In the genomic region with DNA sequence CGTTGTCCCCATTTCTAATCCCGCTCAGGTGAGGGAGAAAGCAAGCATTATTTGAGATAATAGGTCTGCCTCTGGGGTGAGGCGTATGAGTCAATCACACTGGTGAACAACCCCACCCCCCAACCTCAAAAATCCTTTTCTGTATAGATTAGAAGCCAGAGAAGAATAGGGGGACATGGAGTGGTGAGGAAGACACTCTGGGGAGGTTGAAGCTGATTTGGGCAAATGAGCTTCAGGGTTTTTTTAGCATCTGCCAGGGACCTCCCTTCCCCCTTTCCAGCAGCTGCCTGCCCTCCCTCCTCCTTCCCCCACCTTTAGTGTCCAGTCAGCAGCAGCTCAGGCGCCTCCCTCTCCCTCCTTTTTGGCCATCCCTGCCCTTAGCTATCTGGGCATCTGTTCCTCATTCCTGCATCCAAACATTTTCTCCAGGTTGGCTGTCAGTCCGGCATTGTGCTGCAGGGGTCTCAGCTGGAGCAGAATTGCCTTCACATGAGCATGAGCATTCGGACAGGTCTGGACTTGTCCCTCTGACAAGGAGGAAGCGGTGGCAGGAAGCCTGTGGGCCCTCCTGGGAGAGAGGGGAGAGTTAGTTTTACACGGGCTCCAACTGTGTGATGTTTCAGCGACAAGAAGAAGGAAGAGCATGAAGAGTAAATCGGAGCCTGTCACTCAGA, we compare ENCODE assay signal across 8 cellular contexts. TPM values are rescaled to one million over a fixed set of nuclear protein-coding genes. Genes with fewer than 3 reads are reported as not detected.
DNase-seq lines count a peak whose midpoint lies in the region; ATAC-seq and TF ChIP-seq lines count a peak whose summit lies in the region.

No MANE protein-coding gene starts in this region.

- H3K27me3 ChIP-seq in brain microvascular endothelial cell (replicated peaks) (no peaks in the 10 kb centered on the region), kidney epithelial cell (ENCODE audit: control insufficient read depth, insufficient read depth, low read length) (no peaks in the 10 kb centered on the region)

- ATAC-seq in HG02571 (IDR thresholded peaks at IDR 0.05; ENCODE audit: unreplicated experiment) = peak; percentile 55

- TF ChIP-seq CTCF in GM12865 (IDR thresholded peaks at IDR 0.05; ENCODE audit: insufficient read depth, low read depth, low read length, missing control alignments) (no peak), brain microvascular endothelial cell (IDR thresholded peaks at IDR 0.05; ENCODE audit: low read depth, low read length, missing control alignments) (peak; percentile 29), kidney epithelial cell (IDR thresholded peaks at IDR 0.05; ENCODE audit: insufficient read depth, low read length, poor library complexity, severe bottlenecking) (no peak)

- in situ Hi-C loops in brain microvascular endothelial cell (cut with HindIII; ENCODE audit: low pct_ligation_motif_present, low sequenced_read_pairs) = no loop called here

- peak; percentile 84 for DNase-seq in GM12865 (ENCODE audit: low read depth)
- DNase-seq in NCI-H226 = peak; percentile 43
- DNase-seq in brain microvascular endothelial cell = peak; percentile 34
- DNase-seq in kidney epithelial cell (ENCODE audit: low read depth) = peak; percentile 16
- DNase-seq in OCI-M2 (lab: John Stamatoyannopoulos, UW; ENCODE audit: unreplicated experiment) = no peak
- no peak for DNase-seq in activated CD8-positive, alpha-beta memory T cell treated with anti-CD3 and anti-CD28 coated beads, Interleukin-2, amount 50 U/mL, for 4 hours

- H3K36me3 ChIP-seq in brain microvascular endothelial cell (replicated peaks) (no peaks in the 10 kb centered on the region), kidney epithelial cell (ENCODE audit: control insufficient read depth, insufficient read depth, low read length) (no peaks in the 10 kb centered on the region)

- H3K27ac ChIP-seq in brain microvascular endothelial cell (peak overlapping the region; percentile 65), temporal lobe (ENCODE audit: low read depth, low read length) (peak overlapping the region; percentile 6)

- H3K4me3 ChIP-seq in GM12865 (ENCODE audit: low read depth, low read length) (peak overlapping the region; percentile 68), brain microvascular endothelial cell (ENCODE audit: low read depth, low read length) (peak overlapping the region; percentile 38), kidney epithelial cell (ENCODE audit: low read depth, low read length) (no peak overlapping the region)

RNA-seq across cellular contexts. Expression of a gene that starts 30.8 kb away (rescaled TPM):
- total RNA-seq in kidney epithelial cell (90.0 and 91.3 TPM in 2 replicates), temporal lobe (41.3 TPM)

Comparison
In these comparisons a context has a peak if more than half of its experiments do, and no peak if none do; other contexts are left out.
1. DNase-seq: peak in GM12865 (single experiment), NCI-H226 (single experiment), brain microvascular endothelial cell (single experiment) and kidney epithelial cell (single experiment); none in OCI-M2 (single experiment) and activated CD8-positive, alpha-beta memory T cell treated with anti-CD3 and anti-CD28 coated beads, Interleukin-2, amount 50 U/mL, for 4 hours (single experiment).